ENCODE assay signal across 1 cellular context in the genomic region with DNA sequence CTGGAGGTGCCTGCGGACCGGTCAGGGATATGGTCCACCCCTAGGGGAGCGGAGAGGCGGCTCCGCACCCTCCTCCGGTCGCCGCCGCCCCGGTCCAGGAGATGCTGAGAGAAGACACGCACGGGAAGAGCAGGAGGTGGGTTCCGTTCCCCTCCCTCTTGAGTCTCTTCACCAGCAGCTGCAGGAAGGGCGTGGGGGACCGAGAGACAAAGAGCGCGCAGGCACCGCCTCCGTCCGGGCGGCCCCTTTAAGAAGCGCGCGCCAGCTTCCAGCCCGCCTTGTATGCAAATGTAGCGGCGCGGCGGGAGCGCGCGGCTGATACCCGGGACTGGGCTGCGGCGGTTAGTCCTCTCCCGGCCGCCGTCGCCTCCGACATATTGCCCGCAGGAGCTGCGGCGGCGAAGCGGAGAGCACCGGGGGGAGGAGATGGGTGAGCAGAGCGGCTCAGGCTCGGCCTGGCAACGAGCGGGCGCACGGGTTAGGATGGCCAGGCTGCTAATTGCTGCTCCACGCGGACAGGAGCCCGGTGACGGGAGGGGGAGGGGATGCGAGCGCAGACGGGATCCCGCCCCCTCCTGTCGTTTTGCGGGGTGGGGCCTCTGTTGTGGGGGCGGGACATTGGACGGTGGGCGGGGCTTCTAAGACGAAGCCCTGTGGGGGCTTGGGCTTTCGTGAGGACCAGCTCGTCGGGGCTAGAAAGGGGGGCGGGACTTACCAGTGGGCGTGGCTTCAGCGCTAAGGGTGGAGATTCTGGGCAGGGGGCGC.
A peak's percentile ranks its signal among the peaks of the same experiment; 100 is the strongest.
TF ChIP-seq lines count a peak whose summit lies in the region.

A gene (plus strand): TSS at position 318 of the 765 bp plus-strand sequence. CDS start 109 bp downstream, at position 427.

TF ChIP-seq in K562, 482 proteins besides CTCF, POLR2A, EP300 and RAD21 (continued from another document and continues in another):
- TF ChIP-seq, protein P1, sequence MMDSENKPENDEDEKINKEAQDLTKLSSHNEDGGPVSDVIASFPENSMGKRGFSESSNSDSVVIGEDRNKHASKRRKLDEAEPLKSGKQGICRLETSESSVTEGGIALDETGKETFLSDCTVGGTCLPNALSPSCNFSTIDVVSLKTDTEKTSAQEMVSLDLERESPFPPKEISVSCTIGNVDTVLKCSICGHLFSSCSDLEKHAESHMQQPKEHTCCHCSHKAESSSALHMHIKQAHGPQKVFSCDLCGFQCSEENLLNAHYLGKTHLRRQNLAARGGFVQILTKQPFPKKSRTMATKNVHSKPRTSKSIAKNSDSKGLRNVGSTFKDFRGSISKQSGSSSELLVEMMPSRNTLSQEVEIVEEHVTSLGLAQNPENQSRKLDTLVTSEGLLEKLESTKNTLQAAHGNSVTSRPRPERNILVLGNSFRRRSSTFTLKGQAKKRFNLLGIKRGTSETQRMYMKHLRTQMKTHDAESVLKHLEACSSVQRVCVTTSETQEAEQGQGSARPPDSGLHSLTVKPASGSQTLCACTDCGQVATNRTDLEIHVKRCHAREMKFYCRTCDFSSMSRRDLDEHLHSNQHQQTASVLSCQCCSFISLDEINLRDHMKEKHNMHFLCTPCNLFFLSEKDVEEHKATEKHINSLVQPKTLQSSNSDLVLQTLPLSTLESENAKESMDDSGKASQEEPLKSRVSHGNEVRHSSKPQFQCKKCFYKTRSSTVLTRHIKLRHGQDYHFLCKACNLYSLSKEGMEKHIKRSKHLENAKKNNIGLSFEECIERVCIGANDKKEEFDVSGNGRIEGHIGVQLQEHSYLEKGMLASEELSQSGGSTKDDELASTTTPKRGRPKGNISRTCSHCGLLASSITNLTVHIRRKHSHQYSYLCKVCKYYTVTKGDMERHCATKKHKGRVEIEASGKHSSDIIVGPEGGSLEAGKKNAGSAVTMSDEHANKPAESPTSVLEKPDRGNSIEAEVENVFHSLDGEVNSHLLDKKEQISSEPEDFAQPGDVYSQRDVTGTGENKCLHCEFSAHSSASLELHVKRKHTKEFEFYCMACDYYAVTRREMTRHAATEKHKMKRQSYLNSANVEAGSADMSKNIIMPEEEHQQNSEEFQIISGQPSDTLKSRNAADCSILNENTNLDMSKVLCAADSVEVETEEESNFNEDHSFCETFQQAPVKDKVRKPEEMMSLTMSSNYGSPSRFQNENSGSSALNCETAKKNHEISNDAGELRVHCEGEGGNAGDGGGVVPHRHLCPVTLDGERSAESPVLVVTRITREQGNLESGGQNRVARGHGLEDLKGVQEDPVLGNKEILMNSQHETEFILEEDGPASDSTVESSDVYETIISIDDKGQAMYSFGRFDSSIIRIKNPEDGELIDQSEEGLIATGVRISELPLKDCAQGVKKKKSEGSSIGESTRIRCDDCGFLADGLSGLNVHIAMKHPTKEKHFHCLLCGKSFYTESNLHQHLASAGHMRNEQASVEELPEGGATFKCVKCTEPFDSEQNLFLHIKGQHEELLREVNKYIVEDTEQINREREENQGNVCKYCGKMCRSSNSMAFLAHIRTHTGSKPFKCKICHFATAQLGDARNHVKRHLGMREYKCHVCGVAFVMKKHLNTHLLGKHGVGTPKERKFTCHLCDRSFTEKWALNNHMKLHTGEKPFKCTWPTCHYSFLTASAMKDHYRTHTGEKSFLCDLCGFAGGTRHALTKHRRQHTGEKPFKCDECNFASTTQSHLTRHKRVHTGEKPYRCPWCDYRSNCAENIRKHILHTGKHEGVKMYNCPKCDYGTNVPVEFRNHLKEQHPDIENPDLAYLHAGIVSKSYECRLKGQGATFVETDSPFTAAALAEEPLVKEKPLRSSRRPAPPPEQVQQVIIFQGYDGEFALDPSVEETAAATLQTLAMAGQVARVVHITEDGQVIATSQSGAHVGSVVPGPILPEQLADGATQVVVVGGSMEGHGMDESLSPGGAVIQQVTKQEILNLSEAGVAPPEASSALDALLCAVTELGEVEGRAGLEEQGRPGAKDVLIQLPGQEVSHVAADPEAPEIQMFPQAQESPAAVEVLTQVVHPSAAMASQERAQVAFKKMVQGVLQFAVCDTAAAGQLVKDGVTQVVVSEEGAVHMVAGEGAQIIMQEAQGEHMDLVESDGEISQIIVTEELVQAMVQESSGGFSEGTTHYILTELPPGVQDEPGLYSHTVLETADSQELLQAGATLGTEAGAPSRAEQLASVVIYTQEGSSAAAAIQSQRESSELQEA (IDR thresholded peaks at IDR 0.05; ENCODE audit: low read depth), result peak; percentile 97
- TF ChIP-seq TOE1 (IDR thresholded peaks at IDR 0.05; ENCODE audit: borderline replicate concordance) (peak; percentile 93), TOE1 (CRISPR knock-in tag; IDR thresholded peaks at IDR 0.05; ENCODE audit: borderline replicate concordance, low read depth) (no peak), ZNF324 (CRISPR knock-in tag; IDR thresholded peaks at IDR 0.05) (0 out of 2 replicates have a peak, but pooled peaks have one; percentile 7), TRIM28 (IDR thresholded peaks at IDR 0.05) (no peak), EGR1 (conservative IDR thresholded peaks at IDR 0.05) (peak; percentile 79), NFE2 (IDR thresholded peaks at IDR 0.05; ENCODE audit: low read depth) (no peak), BRCA1 (IDR thresholded peaks at IDR 0.05) (no peak), BRCA1 (CRISPR knock-in tag; IDR thresholded peaks at IDR 0.05) (no peak), GATAD2A (IDR thresholded peaks at IDR 0.05) (no peak), NFRKB (IDR thresholded peaks at IDR 0.05; ENCODE audit: low read depth) (peak; percentile 66; the same call in 1 of the 2 replicates), KAT2B (IDR thresholded peaks at IDR 0.05; ENCODE audit: low read depth, low read length) (no peak), PRPF4 (IDR thresholded peaks at IDR 0.05; ENCODE audit: insufficient read depth, low read depth, low read length, poor library complexity, severe bottlenecking) (peak; percentile 68), CREM (IDR thresholded peaks at IDR 0.05; ENCODE audit: low read depth) (peak; percentile 36), MBD2 (IDR thresholded peaks at IDR 0.05; ENCODE audit: borderline replicate concordance, low read depth) (peak; percentile 85), ASH1L (IDR thresholded peaks at IDR 0.05; ENCODE audit: borderline replicate concordance, low read depth, partially characterized antibody) (no peak), SOX6 (IDR thresholded peaks at IDR 0.05) (peak; percentile 63; the same call in 1 of the 2 replicates), NELFE (IDR thresholded peaks at IDR 0.05; ENCODE audit: insufficient read depth, insufficient read length) (no peak), ZNF644 (tag; IDR thresholded peaks at IDR 0.05; ENCODE audit: low read depth) (no peak), ILK (tag; IDR thresholded peaks at IDR 0.05; ENCODE audit: borderline replicate concordance, low read depth) (no peak), TCFL5 (CRISPR knock-in tag; conservative IDR thresholded peaks at IDR 0.05) (no peak), U2AF1 (optimal IDR thresholded peaks at IDR 0.05; ENCODE audit: low read depth, low read length) (peak; percentile 97), SNIP1 (IDR thresholded peaks at IDR 0.05; ENCODE audit: low read depth) (no peak), SAP30 (IDR thresholded peaks at IDR 0.05; ENCODE audit: borderline replicate concordance, insufficient read depth, low read depth, low read length, poor library complexity, severe bottlenecking) (peak; percentile 90), HOXB6 (CRISPR knock-in tag; IDR thresholded peaks at IDR 0.05; ENCODE audit: borderline replicate concordance) (no peak), ZNF75A (CRISPR knock-in tag; IDR thresholded peaks at IDR 0.05) (no peak), ZKSCAN3 (CRISPR knock-in tag; IDR thresholded peaks at IDR 0.05) (no peak), GABPB1 (CRISPR knock-in tag; IDR thresholded peaks at IDR 0.05) (peak; percentile 86), ZNF695 (CRISPR knock-in tag; IDR thresholded peaks at IDR 0.05) (no peak), MTA3 (IDR thresholded peaks at IDR 0.05; ENCODE audit: borderline replicate concordance) (peak; percentile 99), ZNF133 (CRISPR knock-in tag; IDR thresholded peaks at IDR 0.05) (no peak), CBX3 (IDR thresholded peaks at IDR 0.05; ENCODE audit: borderline replicate concordance in 1 of 2, low read length in 2 of 2) (peak in 1 of 2 experiments; percentile 7; a peak in 1 of 3 replicates)
- TF ChIP-seq, protein P2, sequence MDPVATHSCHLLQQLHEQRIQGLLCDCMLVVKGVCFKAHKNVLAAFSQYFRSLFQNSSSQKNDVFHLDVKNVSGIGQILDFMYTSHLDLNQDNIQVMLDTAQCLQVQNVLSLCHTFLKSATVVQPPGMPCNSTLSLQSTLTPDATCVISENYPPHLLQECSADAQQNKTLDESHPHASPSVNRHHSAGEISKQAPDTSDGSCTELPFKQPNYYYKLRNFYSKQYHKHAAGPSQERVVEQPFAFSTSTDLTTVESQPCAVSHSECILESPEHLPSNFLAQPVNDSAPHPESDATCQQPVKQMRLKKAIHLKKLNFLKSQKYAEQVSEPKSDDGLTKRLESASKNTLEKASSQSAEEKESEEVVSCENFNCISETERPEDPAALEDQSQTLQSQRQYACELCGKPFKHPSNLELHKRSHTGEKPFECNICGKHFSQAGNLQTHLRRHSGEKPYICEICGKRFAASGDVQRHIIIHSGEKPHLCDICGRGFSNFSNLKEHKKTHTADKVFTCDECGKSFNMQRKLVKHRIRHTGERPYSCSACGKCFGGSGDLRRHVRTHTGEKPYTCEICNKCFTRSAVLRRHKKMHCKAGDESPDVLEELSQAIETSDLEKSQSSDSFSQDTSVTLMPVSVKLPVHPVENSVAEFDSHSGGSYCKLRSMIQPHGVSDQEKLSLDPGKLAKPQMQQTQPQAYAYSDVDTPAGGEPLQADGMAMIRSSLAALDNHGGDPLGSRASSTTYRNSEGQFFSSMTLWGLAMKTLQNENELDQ (CRISPR knock-in tag; IDR thresholded peaks at IDR 0.05; ENCODE audit: borderline replicate concordance), result no peak
- TF ChIP-seq, protein P3, sequence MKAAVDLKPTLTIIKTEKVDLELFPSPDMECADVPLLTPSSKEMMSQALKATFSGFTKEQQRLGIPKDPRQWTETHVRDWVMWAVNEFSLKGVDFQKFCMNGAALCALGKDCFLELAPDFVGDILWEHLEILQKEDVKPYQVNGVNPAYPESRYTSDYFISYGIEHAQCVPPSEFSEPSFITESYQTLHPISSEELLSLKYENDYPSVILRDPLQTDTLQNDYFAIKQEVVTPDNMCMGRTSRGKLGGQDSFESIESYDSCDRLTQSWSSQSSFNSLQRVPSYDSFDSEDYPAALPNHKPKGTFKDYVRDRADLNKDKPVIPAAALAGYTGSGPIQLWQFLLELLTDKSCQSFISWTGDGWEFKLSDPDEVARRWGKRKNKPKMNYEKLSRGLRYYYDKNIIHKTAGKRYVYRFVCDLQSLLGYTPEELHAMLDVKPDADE (conservative IDR thresholded peaks at IDR 0.05; ENCODE audit: control insufficient read depth, low read depth, low read length), result 0 out of 2 replicates have a peak, but pooled peaks have one; percentile 15
- TF ChIP-seq, protein P4, sequence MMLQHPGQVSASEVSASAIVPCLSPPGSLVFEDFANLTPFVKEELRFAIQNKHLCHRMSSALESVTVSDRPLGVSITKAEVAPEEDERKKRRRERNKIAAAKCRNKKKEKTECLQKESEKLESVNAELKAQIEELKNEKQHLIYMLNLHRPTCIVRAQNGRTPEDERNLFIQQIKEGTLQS (IDR thresholded peaks at IDR 0.05), result no peak; the same call in 1 of the 2 replicates
- TF ChIP-seq, protein P4 (CRISPR knock-in tag; conservative IDR thresholded peaks at IDR 0.05), result no peak
- TF ChIP-seq, protein P5, sequence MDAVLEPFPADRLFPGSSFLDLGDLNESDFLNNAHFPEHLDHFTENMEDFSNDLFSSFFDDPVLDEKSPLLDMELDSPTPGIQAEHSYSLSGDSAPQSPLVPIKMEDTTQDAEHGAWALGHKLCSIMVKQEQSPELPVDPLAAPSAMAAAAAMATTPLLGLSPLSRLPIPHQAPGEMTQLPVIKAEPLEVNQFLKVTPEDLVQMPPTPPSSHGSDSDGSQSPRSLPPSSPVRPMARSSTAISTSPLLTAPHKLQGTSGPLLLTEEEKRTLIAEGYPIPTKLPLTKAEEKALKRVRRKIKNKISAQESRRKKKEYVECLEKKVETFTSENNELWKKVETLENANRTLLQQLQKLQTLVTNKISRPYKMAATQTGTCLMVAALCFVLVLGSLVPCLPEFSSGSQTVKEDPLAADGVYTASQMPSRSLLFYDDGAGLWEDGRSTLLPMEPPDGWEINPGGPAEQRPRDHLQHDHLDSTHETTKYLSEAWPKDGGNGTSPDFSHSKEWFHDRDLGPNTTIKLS (IDR thresholded peaks at IDR 0.05; ENCODE audit: borderline replicate concordance, low read depth), result 0 out of 2 replicates have a peak, but pooled peaks have one; percentile 51
- TF ChIP-seq, protein P6, sequence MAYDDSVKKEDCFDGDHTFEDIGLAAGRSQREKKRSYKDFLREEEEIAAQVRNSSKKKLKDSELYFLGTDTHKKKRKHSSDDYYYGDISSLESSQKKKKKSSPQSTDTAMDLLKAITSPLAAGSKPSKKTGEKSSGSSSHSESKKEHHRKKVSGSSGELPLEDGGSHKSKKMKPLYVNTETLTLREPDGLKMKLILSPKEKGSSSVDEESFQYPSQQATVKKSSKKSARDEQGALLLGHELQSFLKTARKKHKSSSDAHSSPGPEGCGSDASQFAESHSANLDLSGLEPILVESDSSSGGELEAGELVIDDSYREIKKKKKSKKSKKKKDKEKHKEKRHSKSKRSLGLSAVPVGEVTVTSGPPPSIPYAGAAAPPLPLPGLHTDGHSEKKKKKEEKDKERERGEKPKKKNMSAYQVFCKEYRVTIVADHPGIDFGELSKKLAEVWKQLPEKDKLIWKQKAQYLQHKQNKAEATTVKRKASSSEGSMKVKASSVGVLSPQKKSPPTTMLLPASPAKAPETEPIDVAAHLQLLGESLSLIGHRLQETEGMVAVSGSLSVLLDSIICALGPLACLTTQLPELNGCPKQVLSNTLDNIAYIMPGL (CRISPR knock-in tag; IDR thresholded peaks at IDR 0.05), result 0 out of 2 replicates have a peak, but pooled peaks have one; percentile 74
- TF ChIP-seq, protein P7, sequence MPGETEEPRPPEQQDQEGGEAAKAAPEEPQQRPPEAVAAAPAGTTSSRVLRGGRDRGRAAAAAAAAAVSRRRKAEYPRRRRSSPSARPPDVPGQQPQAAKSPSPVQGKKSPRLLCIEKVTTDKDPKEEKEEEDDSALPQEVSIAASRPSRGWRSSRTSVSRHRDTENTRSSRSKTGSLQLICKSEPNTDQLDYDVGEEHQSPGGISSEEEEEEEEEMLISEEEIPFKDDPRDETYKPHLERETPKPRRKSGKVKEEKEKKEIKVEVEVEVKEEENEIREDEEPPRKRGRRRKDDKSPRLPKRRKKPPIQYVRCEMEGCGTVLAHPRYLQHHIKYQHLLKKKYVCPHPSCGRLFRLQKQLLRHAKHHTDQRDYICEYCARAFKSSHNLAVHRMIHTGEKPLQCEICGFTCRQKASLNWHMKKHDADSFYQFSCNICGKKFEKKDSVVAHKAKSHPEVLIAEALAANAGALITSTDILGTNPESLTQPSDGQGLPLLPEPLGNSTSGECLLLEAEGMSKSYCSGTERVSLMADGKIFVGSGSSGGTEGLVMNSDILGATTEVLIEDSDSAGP (CRISPR knock-in tag; IDR thresholded peaks at IDR 0.05), result peak; percentile 100
